In genomic region chr12:93403988-93404803, GRCh38 we compare ENCODE assay signal across 12 cellular contexts. TPM values are rescaled to one million over a fixed set of nuclear protein-coding genes. Genes with fewer than 3 reads are reported as not detected.
DNase-seq lines count a peak whose midpoint lies in the region; ATAC-seq and TF ChIP-seq lines count a peak whose summit lies in the region.
"Had no signal": no experiment of that assay in that cellular context is flagged by ENCODE, and none has a peak within 500 bp of the region (broad histone marks: within the 10 kb centered on the region; RNA-seq: fewer than 3 reads in every experiment).

No MANE protein-coding gene starts in this region.

- TF ChIP-seq EP300 in SK-N-SH (IDR thresholded peaks at IDR 0.05; ENCODE audit: borderline replicate concordance in 1 of 2, low read depth in 1 of 2, low read length in 1 of 2), result no peak

- H2AFZ ChIP-seq in SK-N-SH (ENCODE audit: low read depth), result no peak overlapping the region

- peak overlapping the region; percentile 34 for H3K27ac Mint-ChIP-seq in activated CD4-positive, alpha-beta T cell treated with anti-CD3 and anti-CD28 coated beads for 36 hours
- H3K27ac Mint-ChIP-seq in stimulated activated effector memory CD8-positive, alpha-beta T cell treated with anti-CD3 and anti-CD28 coated beads, Interleukin-12 subunit alpha, Interleukin-12 subunit beta, amount 100 ng/mL, for 72 hours, result peak overlapping the region; percentile 74

- H3K4me3 Mint-ChIP-seq in activated CD4-positive, alpha-beta T cell treated with anti-CD3 and anti-CD28 coated beads for 36 hours, result no peak overlapping the region
- no peak overlapping the region for H3K4me3 Mint-ChIP-seq in stimulated activated effector memory CD8-positive, alpha-beta T cell treated with anti-CD3 and anti-CD28 coated beads, Interleukin-12 subunit alpha, Interleukin-12 subunit beta, amount 100 ng/mL, for 72 hours

- H3K4me1 ChIP-seq in SK-N-SH (ENCODE audit: control insufficient read depth in 1 of 2, insufficient read depth in 2 of 2, low read depth in 1 of 2, low read length in 1 of 2) (peaks cover 0 to 10% of the 10 kb centered on the region in 2 experiments; a peak in 3 of 4 replicates), heart right ventricle (peaks cover 0 to 22% (median 5%) of the 10 kb centered on the region in 9 donors)

- H3K9ac ChIP-seq in SK-N-SH, result no peak overlapping the region

- WGBS in SK-N-SH (ENCODE audit: low lambda C conversion rate), result 95% methylated on average over 7 of the region's 7 CpGs
- 82 to 87% methylated on average over 7 of the region's 7 CpGs for WGBS in heart right ventricle, 2 donors

- peaks cover 51% of the 10 kb centered on the region for H3K36me3 Mint-ChIP-seq in activated CD4-positive, alpha-beta T cell treated with anti-CD3 and anti-CD28 coated beads for 36 hours (ENCODE audit: low read depth)
- H3K36me3 Mint-ChIP-seq in stimulated activated effector memory CD8-positive, alpha-beta T cell treated with anti-CD3 and anti-CD28 coated beads, Interleukin-12 subunit alpha, Interleukin-12 subunit beta, amount 100 ng/mL, for 72 hours, result peaks cover 73% of the 10 kb centered on the region

- no peak overlapping the region for H3K4me2 ChIP-seq in SK-N-SH

- H3K9me3 ChIP-seq in SK-N-SH (no peaks in the 10 kb centered on the region), heart right ventricle (no peaks in the 10 kb centered on the region)

- DNase-seq in activated CD4-positive, alpha-beta T cell treated with anti-CD3 and anti-CD28 coated beads for 36 hours, result no peak
- DNase-seq in activated CD4-positive, alpha-beta T cell treated with anti-CD3 and anti-CD28 coated beads for 4 hours, result no peak
- DNase-seq in SK-N-SH (no peak), heart right ventricle (no peak), HT-29 (ENCODE audit: low spot score) (no peak), anterior cingulate cortex (lab: John Stamatoyannopoulos, UW) (no peak)
- DNase-seq in stimulated activated effector memory CD8-positive, alpha-beta T cell treated with anti-CD3 and anti-CD28 coated beads, Interleukin-12 subunit alpha, Interleukin-12 subunit beta, amount 100 ng/mL, for 72 hours (ENCODE audit: low spot score in 2 of 2), result no peak
- DNase-seq: NCI-H146; stimulated activated CD4-positive, alpha-beta T cell treated with anti-CD3 and anti-CD28 coated beads, Interleukin-2, amount 100 ng/mL, for 24 hours; WERI-Rb-1 had no signal

- CTCF ChIA-PET in activated CD4-positive, alpha-beta T cell treated with anti-CD3 and anti-CD28 coated beads for 36 hours (lab: Charles Lee), result interaction anchor here (1.0 to 3.0 kb wide), 6 partner anchors 11 to 417 kb away, joined by 3 to 21 read pairs (median 4); no protein-coding TSS in a partner anchor
- CTCF ChIA-PET in SK-N-SH (lab: Yijun Ruan, JAX), result interaction anchor here (0.7 to 4.5 kb wide), 5 partner anchors 7 to 1472 kb away, joined by 3 to 21 read pairs (median 11); no protein-coding TSS in a partner anchor

- peaks cover 49% of the 10 kb centered on the region for H3K4me1 Mint-ChIP-seq in activated CD4-positive, alpha-beta T cell treated with anti-CD3 and anti-CD28 coated beads for 36 hours
- peaks cover 29% of the 10 kb centered on the region for H3K4me1 Mint-ChIP-seq in stimulated activated effector memory CD8-positive, alpha-beta T cell treated with anti-CD3 and anti-CD28 coated beads, Interleukin-12 subunit alpha, Interleukin-12 subunit beta, amount 100 ng/mL, for 72 hours

- no peak for ATAC-seq in activated CD4-positive, alpha-beta T cell treated with anti-CD3 and anti-CD28 coated beads for 36 hours
- ATAC-seq in heart right ventricle, result peak in 6 of 8 donors; percentile 18 to 40 (median 29)
- no peak for ATAC-seq in stimulated activated effector memory CD8-positive, alpha-beta T cell treated with anti-CD3 and anti-CD28 coated beads, Interleukin-12 subunit alpha, Interleukin-12 subunit beta, amount 100 ng/mL, for 72 hours
- no peak for ATAC-seq in HG03457 (IDR thresholded peaks at IDR 0.05; ENCODE audit: unreplicated experiment)

- H3K36me3 ChIP-seq in SK-N-SH (replicated peaks in 1 of 2; ENCODE audit: control insufficient read depth in 1 of 2, insufficient read depth in 2 of 2, low read length in 1 of 2) (peaks cover 44 to 55% of the 10 kb centered on the region in 2 experiments), heart right ventricle (peaks cover 0 to 73% (median 0%) of the 10 kb centered on the region in 9 donors)

- peaks cover 56% of the 10 kb centered on the region for H3F3A ChIP-seq in SK-N-SH (replicated peaks; ENCODE audit: insufficient read depth)

- TF ChIP-seq RAD21 in SK-N-SH (IDR thresholded peaks at IDR 0.05; ENCODE audit: low read length), result no peak

- intact Hi-C loops in activated CD4-positive, alpha-beta T cell treated with anti-CD3 and anti-CD28 coated beads for 36 hours (cut with DNase I, micrococcal nuclease), result loop anchor here in 1 of 2 experiments (2.0 kb wide), 1 partner anchor 13 kb away; no protein-coding TSS in a partner anchor
- intact Hi-C loops in heart right ventricle (cut with DNase I), result no loop called here

- no peaks in the 10 kb centered on the region for H3K27me3 Mint-ChIP-seq in activated CD4-positive, alpha-beta T cell treated with anti-CD3 and anti-CD28 coated beads for 36 hours

- POLR2A ChIA-PET in activated CD4-positive, alpha-beta T cell treated with anti-CD3 and anti-CD28 coated beads for 36 hours (lab: Charles Lee), result interaction anchor here (0.5 to 1.9 kb wide), 4 partner anchors 15 to 54 kb away, joined by 3 to 11 read pairs (median 4); no protein-coding TSS in a partner anchor
- POLR2A ChIA-PET in SK-N-SH (lab: Yijun Ruan, JAX), result no interaction called here

- H3K9me2 ChIP-seq in SK-N-SH, result no peaks in the 10 kb centered on the region

- H3K27ac ChIP-seq in SK-N-SH (ENCODE audit: low read depth in 2 of 2, low read length in 1 of 2) (peak overlapping the region; percentile 16 to 23; a peak in 3 of 4 replicates), heart right ventricle (peak overlapping the region in 4 of 10 donors; percentile 5 to 28 (median 24))
- H3K27ac ChIP-seq: RWPE1, WERI-Rb-1 had no signal

- H4K20me1 ChIP-seq in SK-N-SH (ENCODE audit: insufficient read depth), result peaks cover 3% of the 10 kb centered on the region; the same call in 1 of the 2 replicates

- no peak overlapping the region for H3K4me3 ChIP-seq in SK-N-SH (ENCODE audit: low read depth in 2 of 2, low read length in 1 of 2)
- no peak overlapping the region for H3K4me3 ChIP-seq in heart right ventricle

- H3K9me3 Mint-ChIP-seq in activated CD4-positive, alpha-beta T cell treated with anti-CD3 and anti-CD28 coated beads for 36 hours (ENCODE audit: low read depth), result no peaks in the 10 kb centered on the region
- no peaks in the 10 kb centered on the region for H3K9me3 Mint-ChIP-seq in stimulated activated effector memory CD8-positive, alpha-beta T cell treated with anti-CD3 and anti-CD28 coated beads, Interleukin-12 subunit alpha, Interleukin-12 subunit beta, amount 100 ng/mL, for 72 hours

- H3K79me2 ChIP-seq in SK-N-SH (ENCODE audit: insufficient read depth), result peaks cover 20% of the 10 kb centered on the region

- no peak for TF ChIP-seq CTCF in SK-N-SH (IDR thresholded peaks at IDR 0.05)
- no peak for TF ChIP-seq CTCF in heart right ventricle (IDR thresholded peaks at IDR 0.05)

- H3K27me3 ChIP-seq in SK-N-SH (ENCODE audit: insufficient read depth), result no peaks in the 10 kb centered on the region
- H3K27me3 ChIP-seq in heart right ventricle, result no peaks in the 10 kb centered on the region

TF ChIP-seq in SK-N-SH, 30 proteins besides CTCF, POLR2A, EP300 and RAD21:
- no peak for TF ChIP-seq TAF1 (IDR thresholded peaks at IDR 0.05; ENCODE audit: borderline replicate concordance, low read depth, low read length)
- no peak for TF ChIP-seq PBX3 (IDR thresholded peaks at IDR 0.05)

RNA-seq across cellular contexts. Expression of gene NUDT4, which starts 26.5 kb away (rescaled TPM):
- 10 to 100 TPM; 47.5 to 58.7 TPM for total RNA-seq in activated CD4-positive, alpha-beta T cell treated with anti-CD3 and anti-CD28 coated beads for 36 hours
- polyA plus RNA-seq in SK-N-SH (2012; rRNA removed), result 19.8 and 26.0 TPM in 2 replicates
- 31.6 and 41.1 TPM in 2 replicates for polyA plus RNA-seq in SK-N-SH (2012; cell fraction: cytosol; rRNA removed)
- 10.8 and 16.7 TPM in 2 replicates for polyA plus RNA-seq in SK-N-SH (2012; cell fraction: nucleus; rRNA removed)
- total RNA-seq in heart right ventricle, result 100 to 1,000 TPM; 171 to 663 (median 245) TPM
- polyA plus RNA-seq in heart right ventricle, result 100 to 1,000 TPM in 1 of 2 donors, 10 to 100 TPM in 1; 61.1 to 128 TPM
- 120 and 129 TPM in 2 replicates for total RNA-seq in HT-29 (2014; rRNA removed; shearing (Covaris generic))

RNA-seq across cellular contexts. Expression of gene UBE2N, which starts 37.6 kb away (rescaled TPM):
- total RNA-seq in activated CD4-positive, alpha-beta T cell treated with anti-CD3 and anti-CD28 coated beads for 36 hours, result 100 to 1,000 TPM; 186 to 279 TPM
- 102 and 121 TPM in 2 replicates for polyA plus RNA-seq in SK-N-SH (2012; rRNA removed)
- 128 and 131 TPM in 2 replicates for polyA plus RNA-seq in SK-N-SH (2012; cell fraction: cytosol; rRNA removed)
- 39.9 and 65.6 TPM in 2 replicates for polyA plus RNA-seq in SK-N-SH (2012; cell fraction: nucleus; rRNA removed)
- 100 to 1,000 TPM in 1 of 10 donors, 10 to 100 TPM in 9; 86.3 to 109 (median 96.7) TPM for total RNA-seq in heart right ventricle
- 10 to 100 TPM; 35.5 to 76.0 TPM for polyA plus RNA-seq in heart right ventricle
- total RNA-seq in HT-29 (2014; rRNA removed; shearing (Covaris generic)), result 179 and 240 TPM in 2 replicates

Comparison
In these comparisons a context has a peak if more than half of its experiments do, and no peak if none do; other contexts are left out.
1. ATAC-seq: peak in heart right ventricle (6 of 8); none in activated CD4-positive, alpha-beta T cell treated with anti-CD3 and anti-CD28 coated beads for 36 hours (single experiment), stimulated activated effector memory CD8-positive, alpha-beta T cell treated with anti-CD3 and anti-CD28 coated beads, Interleukin-12 subunit alpha, Interleukin-12 subunit beta, amount 100 ng/mL, for 72 hours (single experiment) and HG03457 (single experiment).